Comparison of ENCODE assay signal across 8 cellular contexts in the genomic region with DNA sequence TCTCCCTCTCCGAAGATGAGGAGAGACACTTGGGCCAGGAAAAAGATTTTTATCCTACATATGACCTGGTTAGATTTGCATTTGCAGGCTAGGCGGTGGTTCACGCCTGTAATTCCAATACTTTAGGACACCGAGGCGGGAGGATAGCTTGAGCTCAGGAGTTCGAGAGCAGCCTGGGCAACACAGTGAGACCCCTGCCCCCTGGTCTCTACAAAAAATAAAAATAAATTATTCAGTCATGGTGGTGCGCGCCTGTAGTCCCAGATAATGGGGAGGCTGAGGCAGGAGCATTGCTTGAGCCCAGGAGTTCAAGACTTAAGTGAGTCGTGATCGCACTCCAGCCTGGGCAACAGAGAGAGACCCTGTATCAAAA. TPM values are rescaled to one million over a fixed set of nuclear protein-coding genes. Genes with fewer than 3 reads are reported as not detected.
A peak's percentile ranks its signal among the peaks of the same experiment; 100 is the strongest.
DNase-seq lines count a peak whose midpoint lies in the region; ATAC-seq and TF ChIP-seq lines count a peak whose summit lies in the region.

No MANE protein-coding gene starts in this region.

- H3K27me3 ChIP-seq in Panc1 (ENCODE audit: control insufficient read depth, insufficient read depth, low read length) (no peaks in the 10 kb centered on the region), esophagus squamous epithelium (no peaks in the 10 kb centered on the region), parathyroid adenoma (ENCODE audit: control insufficient read depth, insufficient read depth, low read length) (no peaks in the 10 kb centered on the region)

- CTCF ChIA-PET in Calu3 (lab: Charles Lee): interaction anchor here (0.8 to 1.8 kb wide), 5 partner anchors 10 to 27 kb away, joined by 3 to 6 read pairs (median 5); a partner anchor contains a TSS
- CTCF ChIA-PET in Panc1 (lab: Charles Lee): no interaction called here

- peaks cover 9% of the 10 kb centered on the region; the same call in 1 of the 2 replicates for H3K4me1 ChIP-seq in Panc1 (ENCODE audit: control insufficient read depth, insufficient read depth, low read length)
- peaks cover 11 to 42% (median 12%) of the 10 kb centered on the region in 3 donors for H3K4me1 ChIP-seq in esophagus squamous epithelium
- no peaks in the 10 kb centered on the region for H3K4me1 ChIP-seq in parathyroid adenoma

- no peaks in the 10 kb centered on the region for H3K9me3 ChIP-seq in Panc1 (ENCODE audit: control insufficient read depth, insufficient read depth, low read depth, low read length)
- no peaks in the 10 kb centered on the region for H3K9me3 ChIP-seq in esophagus squamous epithelium
- H3K9me3 ChIP-seq in parathyroid adenoma (ENCODE audit: control insufficient read depth, low read length): no peaks in the 10 kb centered on the region

- H2AFZ ChIP-seq in parathyroid adenoma: peak overlapping the region; percentile 81

- DNase-seq in Calu3 (no peak), Panc1 (ENCODE audit: low read depth, low spot score) (no peak), esophagus squamous epithelium (lab: John Stamatoyannopoulos, UW) (no peak), NCI-H524 (lab: John Stamatoyannopoulos, UW) (no peak)
- no peak for DNase-seq in NK-92 treated with Interleukin-12 subunit alpha and Interleukin-12 subunit beta, amount 100 ng/mL, for 24 hours (lab: John Stamatoyannopoulos, UW)

- peaks cover 2% of the 10 kb centered on the region; the same call in 1 of the 2 replicates for H3K36me3 ChIP-seq in Panc1 (ENCODE audit: control insufficient read depth, insufficient read depth, low read length)
- peaks cover 20 to 31% (median 27%) of the 10 kb centered on the region in 3 donors for H3K36me3 ChIP-seq in esophagus squamous epithelium
- no peaks in the 10 kb centered on the region for H3K36me3 ChIP-seq in parathyroid adenoma (ENCODE audit: control insufficient read depth, insufficient read depth, low read length)

- H3K9me3 Mint-ChIP-seq in Calu3 (ENCODE audit: low read depth, unreplicated experiment): no peaks in the 10 kb centered on the region

- POLR2A ChIA-PET in Panc1 (lab: Charles Lee): no interaction called here

- peak overlapping the region; percentile 97 for H3K4me2 ChIP-seq in parathyroid adenoma (ENCODE audit: low read length)

- TF ChIP-seq POLR2A in esophagus squamous epithelium (IDR thresholded peaks at IDR 0.05): no peak

- WGBS in esophagus squamous epithelium, 2 donors: 62 to 89% methylated on average over 10 of the region's 10 CpGs

- H3K4me1 Mint-ChIP-seq in Calu3 (ENCODE audit: low read depth, unreplicated experiment): peaks cover 11% of the 10 kb centered on the region

- TF ChIP-seq CTCF in Calu3 (IDR thresholded peaks at IDR 0.05; ENCODE audit: unreplicated experiment) (no peak), Panc1 (IDR thresholded peaks at IDR 0.05) (no peak), esophagus squamous epithelium (IDR thresholded peaks at IDR 0.05) (no peak), parathyroid adenoma (IDR thresholded peaks at IDR 0.05) (no peak)

- no peaks in the 10 kb centered on the region for H3K79me2 ChIP-seq in parathyroid adenoma

- H3K4me3 ChIP-seq in Panc1 (ENCODE audit: low read depth in 2 of 2, low read length in 2 of 2) (peak overlapping the region; percentile 81 to 82), esophagus squamous epithelium (peak overlapping the region in 3 of 4 donors; percentile 70 to 88 (median 76)), parathyroid adenoma (ENCODE audit: low read depth, low read length) (peak overlapping the region; percentile 92)

- BruUV-seq in Calu3 (replicated peaks; lab: Mats Ljungman, UMichigan) (no TSS peak), Panc1 (replicated peaks; lab: Mats Ljungman, UMichigan) (no TSS peak)

- no peak overlapping the region for H3K9ac ChIP-seq in parathyroid adenoma

- intact Hi-C loops in Calu3 (cut with micrococcal nuclease; ENCODE audit: unreplicated experiment) (no loop called here), Panc1 (cut with micrococcal nuclease; ENCODE audit: unreplicated experiment) (no loop called here), esophagus squamous epithelium (cut with DNase I) (no loop called here)

- no peak overlapping the region for H3K27ac Mint-ChIP-seq in Calu3 (ENCODE audit: unreplicated experiment)

- H3K27ac ChIP-seq in Panc1 (ENCODE audit: low read length) (peak overlapping the region; percentile 59; the same call in 1 of the 2 replicates), esophagus squamous epithelium (peak overlapping the region in 3 of 4 donors; percentile 81 to 86 (median 85)), parathyroid adenoma (peak overlapping the region; percentile 0)

- H3K36me3 Mint-ChIP-seq in Calu3 (ENCODE audit: insufficient read depth, unreplicated experiment): peaks cover 33% of the 10 kb centered on the region

- peak overlapping the region; percentile 98 for H3K4me3 Mint-ChIP-seq in Calu3 (ENCODE audit: low read depth, unreplicated experiment)

- H3K27me3 Mint-ChIP-seq in Calu3 (ENCODE audit: unreplicated experiment): no peaks in the 10 kb centered on the region

- ATAC-seq in Panc1 (no peak), GM19467 (IDR thresholded peaks at IDR 0.05; ENCODE audit: unreplicated experiment) (no peak), GM19351 (IDR thresholded peaks at IDR 0.05; ENCODE audit: unreplicated experiment) (no peak)

- in situ Hi-C loops in Panc1 (cut with HindIII; ENCODE audit: low pct_unique_long_range_greater_than_20kb, low sequenced_read_pairs): no loop called here

RNA-seq across cellular contexts. Expression of a gene that starts 7.9 kb away (rescaled TPM):
- total RNA-seq in Calu3 (2022) (38.3 and 39.1 TPM in 2 replicates), Panc1 (2021; ENCODE audit: unreplicated experiment) (27.3 TPM), esophagus squamous epithelium (10 to 100 TPM; 35.8 to 48.8 (median 42.1) TPM)
- 31.5 TPM for polyA plus RNA-seq in Panc1 (2012; ENCODE audit: insufficient read length)

RNA-seq across cellular contexts. Expression of a gene that starts 12.5 kb away (rescaled TPM):
- total RNA-seq in Calu3 (2022) (210 and 224 TPM in 2 replicates), Panc1 (2021; ENCODE audit: unreplicated experiment) (119 TPM), esophagus squamous epithelium (10 to 100 TPM; 41.4 to 85.1 (median 63.7) TPM)
- polyA plus RNA-seq in Panc1 (2012; ENCODE audit: insufficient read length): 166 TPM

RNA-seq across cellular contexts. Expression of a gene that starts 13.3 kb away (rescaled TPM):
- total RNA-seq in Calu3 (2022) (46.8 and 54.3 TPM in 2 replicates), Panc1 (2021; ENCODE audit: unreplicated experiment) (43.4 TPM), esophagus squamous epithelium (10 to 100 TPM; 12.3 to 42.7 (median 19.6) TPM)
- polyA plus RNA-seq in Panc1 (2012; ENCODE audit: insufficient read length): 27.6 TPM

RNA-seq across cellular contexts. Expression of a gene that starts 27.5 kb away (rescaled TPM):
- total RNA-seq in Calu3 (2022): 1.0 and 1.3 TPM in 2 replicates
- total RNA-seq in Panc1 (2021; ENCODE audit: unreplicated experiment): 1.6 TPM
- 2.5 TPM for polyA plus RNA-seq in Panc1 (2012; ENCODE audit: insufficient read length)
- total RNA-seq in esophagus squamous epithelium: under 1 TPM; 0.15 to 0.97 (median 0.72) TPM

RNA-seq across cellular contexts. Expression of a gene that starts 27.9 kb away (rescaled TPM):
- total RNA-seq in Calu3 (2022): 25.5 and 28.2 TPM in 2 replicates
- 13.4 TPM for total RNA-seq in Panc1 (2021; ENCODE audit: unreplicated experiment)
- 13.4 TPM for polyA plus RNA-seq in Panc1 (2012; ENCODE audit: insufficient read length)
- total RNA-seq in esophagus squamous epithelium: 10 to 100 TPM in 2 of 4 donors, 1 to 10 TPM in 2; 6.4 to 12.9 (median 10.8) TPM

Comparison
In these comparisons a context has a peak if more than half of its experiments do, and no peak if none do; other contexts are left out.
1. H3K27ac ChIP-seq: peak in every context shown above with its lines; median percentile 85 in esophagus squamous epithelium; 59 in Panc1; 0 in parathyroid adenoma.